23 cellular contexts compared by ENCODE assay signal in the genomic region with DNA sequence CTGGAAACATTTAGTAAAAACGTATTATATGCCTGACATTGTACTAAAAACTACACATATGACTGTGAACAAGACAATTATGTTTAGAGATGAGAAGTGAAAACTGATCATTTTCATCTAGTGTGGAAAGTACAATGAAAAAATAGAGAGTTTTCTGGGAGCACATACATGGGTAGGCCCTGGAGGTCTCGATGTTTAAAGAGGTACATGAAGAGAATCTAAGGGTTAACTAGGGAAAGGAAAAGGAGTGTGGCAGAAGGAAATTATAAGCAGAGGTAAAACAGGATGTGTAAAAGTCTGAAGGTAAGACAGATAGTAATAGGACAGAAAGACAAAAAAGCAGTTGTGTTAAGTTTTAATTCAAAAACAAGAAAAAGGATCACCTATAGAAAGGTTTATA.
"Had no signal": no experiment of that assay in that cellular context is flagged by ENCODE, and none has a peak within 500 bp of the region (broad histone marks: within the 10 kb centered on the region; RNA-seq: fewer than 3 reads in every experiment).

No MANE protein-coding gene starts in this region.

- H3K27ac ChIP-seq: epithelial cell of prostate, esophagus muscularis mucosa, gastrocnemius medialis, heart right ventricle, neural progenitor cell, pancreas, tibial artery, upper lobe of left lung, vagina had no signal

- H3K4me3 Mint-ChIP-seq: mesothelial cell of epicardium, natural killer cell, neural progenitor cell had no signal

- H3K4me2 ChIP-seq: neural progenitor cell had no signal

- H3K36me3 Mint-ChIP-seq: mesothelial cell of epicardium, natural killer cell, neural progenitor cell had no signal

- H3K4me3 ChIP-seq: esophagus muscularis mucosa, gastrocnemius medialis, heart right ventricle, neural progenitor cell, pancreas, tibial artery, upper lobe of left lung, vagina had no signal

- DNase-seq: cortex of kidney; effector memory CD4-positive, alpha-beta T cell; gastrocnemius medialis; heart right ventricle; hypothalamus; islet precursor cell; natural killer cell; nucleus accumbens; pancreas; right cardiac atrium; small intestine; stimulated activated CD4-positive, alpha-beta T cell treated with anti-CD3 and anti-CD28 coated beads, Interleukin-12 subunit alpha, Interleukin-12 subunit beta, amount 100 ng/mL, for 4 hours; stimulated activated CD4-positive, alpha-beta T cell treated with anti-CD3 and anti-CD28 coated beads, Interleukin-2, amount 100 ng/mL, for 48 hours; stimulated activated naive CD4-positive, alpha-beta T cell treated with Interleukin-2 at 50 U/mL for 16 hours; tibial artery; upper lobe of left lung had no signal

- H2AFZ ChIP-seq: neural progenitor cell had no signal

- ATAC-seq: gastrocnemius medialis, heart right ventricle, left lobe of liver, natural killer cell, pancreas, right cardiac atrium had no signal

- H3K9ac ChIP-seq: neural progenitor cell had no signal

- H3K9me3 Mint-ChIP-seq: mesothelial cell of epicardium, natural killer cell, neural progenitor cell had no signal

- H3K27ac Mint-ChIP-seq: mesothelial cell of epicardium, natural killer cell, neural progenitor cell, progenitor cell of endocrine pancreas had no signal

- H3K36me3 ChIP-seq: esophagus muscularis mucosa, gastrocnemius medialis, neural progenitor cell, pancreas, tibial artery, upper lobe of left lung had no signal

- H3K4me1 ChIP-seq: gastrocnemius medialis, heart right ventricle, neural progenitor cell, pancreas, tibial artery, upper lobe of left lung, vagina had no signal

- H3K27me3 ChIP-seq: esophagus muscularis mucosa, gastrocnemius medialis, heart right ventricle, neural progenitor cell, pancreas, tibial artery, upper lobe of left lung, vagina had no signal

- H3K27me3 Mint-ChIP-seq: progenitor cell of endocrine pancreas had no signal

- H3K9me3 ChIP-seq: esophagus muscularis mucosa, gastrocnemius medialis, heart right ventricle, pancreas, tibial artery, upper lobe of left lung, vagina had no signal

- H3K4me1 Mint-ChIP-seq: natural killer cell, neural progenitor cell had no signal
